Comparison of ENCODE assay signal across 25 cellular contexts in genomic region chr11:77656362-77656761, GRCh38.
"Had no signal": no experiment of that assay in that cellular context is flagged by ENCODE, and none has a peak within 500 bp of the region (broad histone marks: within the 10 kb centered on the region; RNA-seq: fewer than 3 reads in every experiment).

No MANE protein-coding gene starts in this region.

- H3K9ac ChIP-seq: neural progenitor cell had no signal

- H3K9me3 ChIP-seq: gastrocnemius medialis, left lung, lower lobe of right lung, spleen, transverse colon had no signal

- DNase-seq: activated CD4-positive, alpha-beta memory T cell treated with anti-CD3 and anti-CD28 coated beads, Interleukin-2, amount 10 ng/mL, durations not matched to agents 7 days and 5 days; activated CD4-positive, alpha-beta T cell treated with anti-CD3 and anti-CD28 coated beads for 1 hour; activated CD4-positive, alpha-beta T cell treated with anti-CD3 and anti-CD28 coated beads, Interleukin-2, amount 10 ng/mL, durations not matched to agents 7 days and 5 days; activated CD8-positive, alpha-beta memory T cell treated with anti-CD3 and anti-CD28 coated beads, Interleukin-2, amount 50 U/mL, for 48 hours; activated gamma-delta T cell treated with Interleukin-2 at 50 U/mL for 16 hours; activated naive CD4-positive, alpha-beta T cell treated with anti-CD3 and anti-CD28 coated beads, Interleukin-2, amount 50 U/mL, for 16 hours; activated T-cell treated with anti-CD3 and anti-CD28 coated beads, Interleukin-2, amount 50 U/mL, for 24 hours; amniotic stem cell; caudate nucleus; cortex of kidney; effector memory CD8-positive, alpha-beta T cell; erythroblast; gastrocnemius medialis; glutamatergic neuron; left lung; lower lobe of right lung; mesenchymal stem cell; natural killer cell; right cardiac atrium; spleen; stimulated activated naive CD4-positive, alpha-beta T cell; transverse colon; WERI-Rb-1 had no signal

- H3K27ac ChIP-seq: gastrocnemius medialis, left lung, lower lobe of right lung, neural progenitor cell, spleen, transverse colon, WERI-Rb-1 had no signal

- H3K4me3 ChIP-seq: gastrocnemius medialis, left lung, lower lobe of right lung, neural progenitor cell, spleen, transverse colon had no signal

- ATAC-seq: effector memory CD8-positive, alpha-beta T cell; gastrocnemius medialis; left lung; natural killer cell; right cardiac atrium had no signal

- FAIRE-seq: islet of Langerhans had no signal

- H3K4me2 ChIP-seq: neural progenitor cell had no signal

- H3K36me3 ChIP-seq: gastrocnemius medialis, left lung, lower lobe of right lung, neural progenitor cell, spleen, transverse colon, WERI-Rb-1 had no signal

- H2AFZ ChIP-seq: neural progenitor cell had no signal

- H3K4me1 ChIP-seq: gastrocnemius medialis, left lung, lower lobe of right lung, neural progenitor cell, transverse colon had no signal

- H3K27me3 ChIP-seq: gastrocnemius medialis, left lung, neural progenitor cell, spleen, transverse colon had no signal
